Comparison of ENCODE assay signal across 14 cellular contexts in genomic region chr11:133950874-133951483, GRCh38. TPM values are rescaled to one million over a fixed set of nuclear protein-coding genes. Genes with fewer than 3 reads are reported as not detected.
DNase-seq lines count a peak whose midpoint lies in the region; ATAC-seq and TF ChIP-seq lines count a peak whose summit lies in the region.
"Had no signal": no experiment of that assay in that cellular context is flagged by ENCODE, and none has a peak within 500 bp of the region (broad histone marks: within the 10 kb centered on the region; RNA-seq: fewer than 3 reads in every experiment).

No MANE protein-coding gene starts in this region.

- intact Hi-C loops in right cardiac atrium (cut with DNase I) (loop anchor here in 1 of 4 donors (10.0 kb wide), 1 partner anchor 94 kb away; no protein-coding TSS in a partner anchor), mucosa of descending colon (cut with DNase I, micrococcal nuclease) (no loop called here)

- DNase-seq in Daoy (ENCODE audit: low read depth) (peak; percentile 43), right cardiac atrium (peak; percentile 69 to 83 (median 83)), retina (peak; percentile 61), pons (ENCODE audit: low spot score) (no peak), left lobe of liver (ENCODE audit: low spot score) (no peak), mucosa of descending colon (no peak)
- DNase-seq: amniotic stem cell; CD4-positive, CD25-positive, alpha-beta regulatory T cell; stimulated activated naive CD4-positive, alpha-beta T cell; T-helper 17 cell had no signal

- H3K4me1 ChIP-seq in right cardiac atrium (ENCODE audit: control insufficient read depth, insufficient read depth, low read length): peaks cover 20% of the 10 kb centered on the region
- H3K4me1 ChIP-seq in mucosa of descending colon (ENCODE audit: low read depth): peaks cover 7% of the 10 kb centered on the region

- H3K4me3 ChIP-seq in right cardiac atrium (ENCODE audit: low read length) (peak overlapping the region; percentile 38), mucosa of descending colon (no peak overlapping the region)
- H3K4me3 ChIP-seq: lung had no signal

- TF ChIP-seq CTCF in mucosa of descending colon (IDR thresholded peaks at IDR 0.05): no peak

- H3K27me3 ChIP-seq in right cardiac atrium (ENCODE audit: control insufficient read depth, insufficient read depth): no peaks in the 10 kb centered on the region

- H3K36me3 ChIP-seq in mucosa of descending colon (ENCODE audit: low read depth): no peaks in the 10 kb centered on the region

- ATAC-seq in right cardiac atrium (peak; percentile 40 to 58), left lobe of liver (no peak), GM21529 (IDR thresholded peaks at IDR 0.05; ENCODE audit: unreplicated experiment) (no peak), mucosa of descending colon (no peak)
- ATAC-seq: T-helper 17 cell had no signal

- 18% methylated on average over 24 of the region's 24 CpGs for WGBS in right cardiac atrium

- H3K27ac ChIP-seq in angular gyrus (ENCODE audit: low read depth, low read length) (peak overlapping the region; percentile 77), right cardiac atrium (ENCODE audit: low read length) (peak overlapping the region; percentile 90)
- H3K27ac ChIP-seq: KMS-11 had no signal

- H3K9me3 ChIP-seq in right cardiac atrium (ENCODE audit: control insufficient read depth, low read length): no peaks in the 10 kb centered on the region
- no peaks in the 10 kb centered on the region for H3K9me3 ChIP-seq in mucosa of descending colon

RNA-seq across cellular contexts. Expression of gene IGSF9B, which starts 5.8 kb away (rescaled TPM):
- total RNA-seq in Daoy (2014; rRNA removed; shearing (Covaris generic)): 1.0 and 1.3 TPM in 2 replicates
- total RNA-seq in right cardiac atrium (10 to 100 TPM; 40.1 to 58.9 (median 54.3) TPM), left lobe of liver (0.13 TPM), mucosa of descending colon (10 to 100 TPM in 1 of 3 donors, 1 to 10 TPM in 2; 5.2 to 42.6 (median 5.8) TPM)
- 27.8 TPM for polyA plus RNA-seq in right cardiac atrium

Comparison
In these comparisons a context has a peak if more than half of its experiments do, and no peak if none do; other contexts are left out.
1. DNase-seq: peak in Daoy (single experiment), right cardiac atrium (3 of 3) and retina (single experiment); none in pons (single experiment), left lobe of liver (single experiment) and mucosa of descending colon (0 of 3).
2. ATAC-seq: peak in right cardiac atrium (2 of 2); none in left lobe of liver (single experiment), GM21529 (single experiment) and mucosa of descending colon (single experiment).